ENCODE assay signal across 10 cellular contexts in genomic region chr11:102625163-102625562, GRCh38. TPM values are rescaled to one million over a fixed set of nuclear protein-coding genes. Genes with fewer than 3 reads are reported as not detected.
"Had no signal": no experiment of that assay in that cellular context is flagged by ENCODE, and none has a peak within 500 bp of the region (broad histone marks: within the 10 kb centered on the region; RNA-seq: fewer than 3 reads in every experiment).

Gene MMP20, minus strand, starts transcription at chr11:102625332. Its CDS starts 13 bp downstream, at chr11:102625319.

- H3K9ac ChIP-seq: GM23248 had no signal

- H2AFZ ChIP-seq: GM23248 had no signal

- H3K4me3 ChIP-seq: GM23248 had no signal

- DNase-seq: GM23248, H9, HCEC 1CT, HFFc6, KBM-7 had no signal

- FAIRE-seq: H1, H54 had no signal

- H3K27ac ChIP-seq: GM23248, HL-60 had no signal

RNA-seq across cellular contexts. Expression of gene MMP20, which starts in this region (rescaled TPM):
- total RNA-seq: GM23248, H1, H9, HFFc6, HT1080 had no signal
- polyA plus RNA-seq: GM23248, H1, IgD-negative memory B cell had no signal
